In genomic region chr6:169454204-169454871, GRCh38 we compare ENCODE assay signal across 11 cellular contexts.
DNase-seq lines count a peak whose midpoint lies in the region; FAIRE-seq and TF ChIP-seq lines count a peak whose summit lies in the region.
"Had no signal": no experiment of that assay in that cellular context is flagged by ENCODE, and none has a peak within 500 bp of the region (broad histone marks: within the 10 kb centered on the region; RNA-seq: fewer than 3 reads in every experiment).

No MANE protein-coding gene starts in this region.

- H3K27ac ChIP-seq in GM23248 (peak overlapping the region; percentile 49), keratinocyte (ENCODE audit: control insufficient read depth, insufficient read depth, low read length) (peak overlapping the region; percentile 27), stomach (peak overlapping the region; percentile 16 to 40 (median 32))

- in situ Hi-C loops in GM23248 (cut with MboI) (no loop called here), astrocyte of the cerebellum (cut with HindIII; ENCODE audit: low sequenced_read_pairs) (loop anchor here (5.0 kb wide), 1 partner anchor 62 kb away; no protein-coding TSS in a partner anchor)

- H3K79me2 ChIP-seq in GM23248 (ENCODE audit: insufficient read depth) (no peaks in the 10 kb centered on the region), keratinocyte (ENCODE audit: control insufficient read depth, insufficient read depth, low read length) (no peaks in the 10 kb centered on the region)

- H3K4me2 ChIP-seq in GM23248 (ENCODE audit: unreplicated experiment) (peak overlapping the region; percentile 37), keratinocyte (ENCODE audit: control insufficient read depth, extremely low read depth, insufficient read depth, low read depth, low read length) (no peak overlapping the region)

- no peak for TF ChIP-seq POLR2A in stomach (IDR thresholded peaks at IDR 0.05)

- H3K9ac ChIP-seq in GM23248 = no peak overlapping the region
- H3K9ac ChIP-seq in keratinocyte (ENCODE audit: control insufficient read depth, extremely low read depth, insufficient read depth, low read length) = no peak overlapping the region

- no peak for TF ChIP-seq CTCF in astrocyte of the cerebellum (IDR thresholded peaks at IDR 0.05; ENCODE audit: low read depth, low read length, missing control alignments)
- TF ChIP-seq CTCF in keratinocyte (optimal IDR thresholded peaks at IDR 0.05 in 1 of 3, IDR thresholded peaks at IDR 0.05 in 1 of 3, conservative IDR thresholded peaks at IDR 0.05 in 1 of 3; ENCODE audit: extremely low read depth in 1 of 3, insufficient read depth in 2 of 3, low read length in 3 of 3) = peak in 1 of 3 experiments; percentile 33
- peak in 1 of 7 experiments; percentile 27 for TF ChIP-seq CTCF in stomach (IDR thresholded peaks at IDR 0.05)

- peaks cover 48% of the 10 kb centered on the region for H3K4me1 ChIP-seq in GM23248 (ENCODE audit: insufficient read depth)
- H3K4me1 ChIP-seq in keratinocyte (ENCODE audit: control insufficient read depth, extremely low read depth, insufficient read depth, low read length) = peaks cover 31% of the 10 kb centered on the region
- peaks cover 7 to 45% (median 18%) of the 10 kb centered on the region in 4 donors for H3K4me1 ChIP-seq in stomach

- peak; percentile 94 for DNase-seq in GM23248
- peak; percentile 9 for DNase-seq in astrocyte of the cerebellum (ENCODE audit: low read depth)
- DNase-seq in keratinocyte (ENCODE audit: low read depth, low spot score) = no peak
- DNase-seq in stomach = no peak
- no peak for DNase-seq in DMS53 (lab: John Stamatoyannopoulos, UW)
- DNase-seq in DMS53 treated with DMSO at 0.1 percent for 48 hours (lab: John Stamatoyannopoulos, UW; ENCODE audit: unreplicated experiment) = no peak
- DNase-seq in NCI-H187 treated with DMSO at 0.1 percent for 48 hours (lab: John Stamatoyannopoulos, UW) = no peak
- DNase-seq in GOT3 (lab: John Stamatoyannopoulos, UW) = no peak
- DNase-seq: activated CD4-positive, alpha-beta T cell treated with anti-CD3 and anti-CD28 coated beads for 36 hours; activated gamma-delta T cell treated with Interleukin-2 at 50 U/mL for 16 hours; NCI-H2171 treated with DMSO at 0.1 percent for 48 hours had no signal

- 16 to 19% methylated on average over 8 of the region's 8 CpGs for WGBS in GM23248 (ENCODE audit: low coverage in 1 of 2, low lambda C conversion rate in 2 of 2, missing lambda C conversion rate in 2 of 2), 2 experiments
- WGBS in stomach, 5 donors = 26 to 43% (median 34%) methylated on average over 8 of the region's 8 CpGs

- FAIRE-seq in keratinocyte (lab: Jason Lieb, UNC) = peak; percentile 26

- H4K20me1 ChIP-seq in GM23248 (ENCODE audit: insufficient read depth) = no peaks in the 10 kb centered on the region
- H4K20me1 ChIP-seq in keratinocyte (ENCODE audit: control insufficient read depth, extremely low read depth, insufficient read depth, low read length) = no peaks in the 10 kb centered on the region

- H3K36me3 ChIP-seq in GM23248 (ENCODE audit: low read depth) (no peaks in the 10 kb centered on the region), keratinocyte (ENCODE audit: control insufficient read depth in 2 of 2, extremely low read depth in 1 of 2, insufficient read depth in 2 of 2, low read length in 2 of 2) (no peaks in the 10 kb centered on the region), stomach (no peaks in the 10 kb centered on the region)

- no peaks in the 10 kb centered on the region for H3K27me3 ChIP-seq in GM23248 (replicated peaks; ENCODE audit: insufficient read depth)
- no peaks in the 10 kb centered on the region for H3K27me3 ChIP-seq in keratinocyte (ENCODE audit: control insufficient read depth, extremely low read depth, insufficient read depth, low read length)
- H3K27me3 ChIP-seq in stomach = no peaks in the 10 kb centered on the region

- H3K9me2 ChIP-seq in GM23248 (ENCODE audit: insufficient read depth) = no peaks in the 10 kb centered on the region

- H3K4me3 ChIP-seq in GM23248 = no peak overlapping the region
- H3K4me3 ChIP-seq in astrocyte of the cerebellum (ENCODE audit: low read depth, low read length) = no peak overlapping the region
- no peak overlapping the region for H3K4me3 ChIP-seq in keratinocyte (ENCODE audit: control insufficient read depth in 2 of 3, extremely low read depth in 1 of 3, insufficient read depth in 2 of 3, low read depth in 1 of 3, low read length in 3 of 3)
- no peak overlapping the region for H3K4me3 ChIP-seq in stomach

- peaks cover 21% of the 10 kb centered on the region for H3F3A ChIP-seq in GM23248 (ENCODE audit: insufficient read depth)

- no peak for TF ChIP-seq EP300 in stomach (IDR thresholded peaks at IDR 0.05)

- intact Hi-C loops in stomach (cut with DNase I; ENCODE audit: low total_unique reads) = no loop called here

- dilution Hi-C loops in keratinocyte (cut with MboI; ENCODE audit: extremely low pct_ligation_motif_present, low sequenced_read_pairs) = no loop called here

- H3K9me3 ChIP-seq in GM23248 (ENCODE audit: low read depth) (no peaks in the 10 kb centered on the region), keratinocyte (ENCODE audit: control insufficient read depth, low read depth, low read length) (no peaks in the 10 kb centered on the region), stomach (no peaks in the 10 kb centered on the region)

- H2AFZ ChIP-seq in GM23248 = no peak overlapping the region
- no peak overlapping the region for H2AFZ ChIP-seq in keratinocyte (ENCODE audit: control insufficient read depth, low read length)

- H3K9me1 ChIP-seq in keratinocyte (ENCODE audit: control insufficient read depth, extremely low read depth, insufficient read depth, low read length) = no peaks in the 10 kb centered on the region

Comparison
In these comparisons a context has a peak if more than half of its experiments do, and no peak if none do; other contexts are left out.
1. DNase-seq: peak in GM23248 (single experiment) and astrocyte of the cerebellum (single experiment); none in keratinocyte (single experiment), stomach (single experiment), DMS53 (single experiment), DMS53 treated with DMSO at 0.1 percent for 48 hours (single experiment), NCI-H187 treated with DMSO at 0.1 percent for 48 hours (single experiment) and GOT3 (single experiment).
2. Peak in every context shown above with its lines, with median percentiles within 50 percentile points of each other: H3K27ac ChIP-seq.